24 cellular contexts compared by ENCODE assay signal in the genomic region with DNA sequence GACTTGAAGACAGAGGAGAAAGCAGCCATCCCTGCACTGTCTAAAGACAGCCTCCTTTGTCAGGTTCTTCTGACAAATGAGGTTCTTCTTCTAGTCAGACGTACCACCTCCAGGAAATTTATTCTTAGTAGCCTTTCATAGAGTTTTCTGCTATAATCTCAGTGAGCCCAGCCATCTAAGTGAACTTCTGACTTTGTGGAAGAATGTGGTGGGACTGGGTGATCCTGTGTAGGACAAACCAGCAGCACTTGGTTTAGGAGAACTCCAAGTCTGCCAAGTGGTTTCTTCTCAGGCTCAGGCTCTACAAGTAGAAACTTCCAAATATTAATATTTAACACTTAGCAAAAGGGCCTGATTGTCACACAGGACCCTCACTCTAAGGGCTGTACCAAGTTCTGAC.
"Had no signal": no experiment of that assay in that cellular context is flagged by ENCODE, and none has a peak within 500 bp of the region (broad histone marks: within the 10 kb centered on the region; RNA-seq: fewer than 3 reads in every experiment).

No MANE protein-coding gene starts in this region.

- H3K36me3 Mint-ChIP-seq: activated CD4-positive, alpha-beta memory T cell treated with anti-CD3 and anti-CD28 coated beads for 36 hours; T-cell had no signal

- H3K4me3 Mint-ChIP-seq: activated B cell treated with CpG ODN at 0.5 μM for 24 hours; activated CD4-positive, alpha-beta memory T cell treated with anti-CD3 and anti-CD28 coated beads for 36 hours; activated CD4-positive, alpha-beta T cell treated with anti-CD3 and anti-CD28 coated beads, Interleukin-2, amount 10 ng/mL, durations not matched to agents 24 days and 14 days; activated naive CD4-positive, alpha-beta T cell treated with anti-CD3 and anti-CD28 coated beads for 36 hours; activated naive CD8-positive, alpha-beta T cell; activated T-helper 17 cell treated with anti-CD3 and anti-CD28 coated beads, Interleukin-2, amount 50 U/mL, for 72 hours; brain; T-cell had no signal

- H3K27ac Mint-ChIP-seq: activated B cell treated with CpG ODN at 0.5 μM for 24 hours; activated CD4-positive, alpha-beta memory T cell treated with anti-CD3 and anti-CD28 coated beads for 36 hours; activated CD4-positive, alpha-beta T cell treated with anti-CD3 and anti-CD28 coated beads, Interleukin-2, amount 10 ng/mL, durations not matched to agents 24 days and 14 days; activated naive CD4-positive, alpha-beta T cell treated with anti-CD3 and anti-CD28 coated beads for 36 hours; activated naive CD8-positive, alpha-beta T cell; activated T-helper 17 cell treated with anti-CD3 and anti-CD28 coated beads, Interleukin-2, amount 50 U/mL, for 72 hours; brain; T-cell had no signal

- FAIRE-seq: astrocyte, TTC549 had no signal

- DNase-seq: activated B cell treated with CpG ODN at 0.5 μM for 24 hours; activated CD4-positive, alpha-beta memory T cell treated with anti-CD3 and anti-CD28 coated beads for 36 hours; activated CD4-positive, alpha-beta T cell treated with anti-CD3 and anti-CD28 coated beads for 1 hour; activated CD4-positive, alpha-beta T cell treated with anti-CD3 and anti-CD28 coated beads, Interleukin-2, amount 10 ng/mL, durations not matched to agents 24 days and 14 days; activated CD8-positive, alpha-beta memory T cell treated with anti-CD3 and anti-CD28 coated beads for 24 hours; activated gamma-delta T cell; activated naive CD4-positive, alpha-beta T cell treated with anti-CD3 and anti-CD28 coated beads for 36 hours; activated T-cell treated with anti-CD3 and anti-CD28 coated beads, Interleukin-2, amount 50 U/mL, for 48 hours; amygdala; KG1; NCI-H1048; NCI-H187 treated with DMSO at 0.1 percent for 48 hours; NCI-H446; NCI-H524; T-cell; T-helper 2 cell; T1000 had no signal

- H3K27me3 Mint-ChIP-seq: activated B cell treated with CpG ODN at 0.5 μM for 24 hours; activated CD4-positive, alpha-beta memory T cell treated with anti-CD3 and anti-CD28 coated beads for 36 hours; activated CD4-positive, alpha-beta T cell treated with anti-CD3 and anti-CD28 coated beads, Interleukin-2, amount 10 ng/mL, durations not matched to agents 24 days and 14 days; activated naive CD8-positive, alpha-beta T cell; activated T-helper 17 cell treated with anti-CD3 and anti-CD28 coated beads, Interleukin-2, amount 50 U/mL, for 72 hours; T-cell had no signal

- ATAC-seq: activated T-helper 17 cell treated with anti-CD3 and anti-CD28 coated beads, Interleukin-2, amount 50 U/mL, for 72 hours; Right ventricle myocardium inferior; T-cell had no signal

- H3K4me1 Mint-ChIP-seq: T-cell had no signal

- H3K27ac ChIP-seq: SK-N-MC had no signal

- H3K4me3 ChIP-seq: SK-N-MC had no signal

- H3K9me3 Mint-ChIP-seq: activated B cell treated with CpG ODN at 0.5 μM for 24 hours; activated CD4-positive, alpha-beta memory T cell treated with anti-CD3 and anti-CD28 coated beads for 36 hours; activated naive CD4-positive, alpha-beta T cell treated with anti-CD3 and anti-CD28 coated beads for 36 hours; activated T-helper 17 cell treated with anti-CD3 and anti-CD28 coated beads, Interleukin-2, amount 50 U/mL, for 72 hours; brain; T-cell had no signal
